ENCODE assay signal across 24 cellular contexts in genomic region chr3:30011237-30011803, GRCh38.
"Had no signal": no experiment of that assay in that cellular context is flagged by ENCODE, and none has a peak within 500 bp of the region (broad histone marks: within the 10 kb centered on the region; RNA-seq: fewer than 3 reads in every experiment).

No MANE protein-coding gene starts in this region.

- H3K36me3 ChIP-seq: breast epithelium, lower lobe of right lung, spleen, tibial artery had no signal

- H3K9me3 ChIP-seq: breast epithelium, lower lobe of right lung, mucosa of descending colon, spleen had no signal

- H3K27ac ChIP-seq: breast epithelium, lower lobe of right lung, SK-N-MC, spleen, tibial artery had no signal

- H3K4me3 ChIP-seq: breast epithelium, lower lobe of right lung, mucosa of descending colon, SK-N-MC, spleen, tibial artery had no signal

- H3K27me3 ChIP-seq: breast epithelium, spleen, tibial artery had no signal

- H3K4me1 Mint-ChIP-seq: central memory CD8-positive, alpha-beta T cell; immature natural killer cell; T-helper 17 cell had no signal

- H3K27ac Mint-ChIP-seq: activated naive CD8-positive, alpha-beta T cell; activated T-helper 1 cell treated with anti-CD3 and anti-CD28 coated beads, Interleukin-12 subunit alpha, Interleukin-12 subunit beta, Interleukin-2, Interleukin-4 antibody, amounts not matched to agents 30 ng/mL and 10 ng/mL and 1 ng/mL, durations not matched to agents 14 hours and 24 hours and 36 hours; endodermal cell; immature natural killer cell; stimulated activated naive CD8-positive, alpha-beta T cell treated with anti-CD3 and anti-CD28 coated beads, Interleukin-15, Interleukin-2, amounts not matched to agents 100 ng/mL and 50 ng/mL, for 24 hours; T-helper 17 cell had no signal

- H3K36me3 Mint-ChIP-seq: activated naive CD8-positive, alpha-beta T cell; immature natural killer cell had no signal

- H3K9me3 Mint-ChIP-seq: activated T-helper 1 cell treated with anti-CD3 and anti-CD28 coated beads, Interleukin-12 subunit alpha, Interleukin-12 subunit beta, Interleukin-2, Interleukin-4 antibody, amounts not matched to agents 30 ng/mL and 10 ng/mL and 1 ng/mL, durations not matched to agents 14 hours and 24 hours and 36 hours; central memory CD8-positive, alpha-beta T cell; immature natural killer cell; stimulated activated naive CD8-positive, alpha-beta T cell treated with anti-CD3 and anti-CD28 coated beads, Interleukin-15, Interleukin-2, amounts not matched to agents 100 ng/mL and 50 ng/mL, for 24 hours had no signal

- H3K4me3 Mint-ChIP-seq: activated naive CD8-positive, alpha-beta T cell; activated T-helper 1 cell treated with anti-CD3 and anti-CD28 coated beads, Interleukin-12 subunit alpha, Interleukin-12 subunit beta, Interleukin-2, Interleukin-4 antibody, amounts not matched to agents 30 ng/mL and 10 ng/mL and 1 ng/mL, durations not matched to agents 14 hours and 24 hours and 36 hours; central memory CD8-positive, alpha-beta T cell; endodermal cell; immature natural killer cell; stimulated activated naive CD8-positive, alpha-beta T cell treated with anti-CD3 and anti-CD28 coated beads, Interleukin-15, Interleukin-2, amounts not matched to agents 100 ng/mL and 50 ng/mL, for 24 hours; T-helper 17 cell had no signal

- ATAC-seq: left lobe of liver, lower lobe of right lung, mucosa of descending colon, T-helper 17 cell had no signal

- DNase-seq: activated CD4-positive, CD25-positive, alpha-beta regulatory T cell treated with anti-CD3 and anti-CD28 coated beads, Interleukin-2, amount 50 U/mL, for 72 hours; activated CD8-positive, alpha-beta memory T cell treated with anti-CD3 and anti-CD28 coated beads, Interleukin-2, amount 50 U/mL, for 48 hours; activated gamma-delta T cell treated with Interleukin-2 at 50 U/mL for 16 hours; amniotic stem cell; cortex of kidney; endodermal cell; immature natural killer cell; lower lobe of right lung; mesendoderm; mucosa of descending colon; nucleus accumbens; posterior cingulate gyrus; spleen; stimulated activated CD4-positive, alpha-beta T cell treated with anti-CD3 and anti-CD28 coated beads, Interleukin-4, amount 100 ng/mL, for 1 hour; SW 1271; T-helper 17 cell; tibial artery had no signal

- H3K27me3 Mint-ChIP-seq: stimulated activated naive CD8-positive, alpha-beta T cell treated with anti-CD3 and anti-CD28 coated beads, Interleukin-15, Interleukin-2, amounts not matched to agents 100 ng/mL and 50 ng/mL, for 24 hours had no signal

- H3K4me1 ChIP-seq: breast epithelium, lower lobe of right lung, tibial artery had no signal
